In genomic region chr16:74496054-74496453, GRCh38 we compare ENCODE assay signal across 33 cellular contexts.
"Had no signal": no experiment of that assay in that cellular context is flagged by ENCODE, and none has a peak within 500 bp of the region (broad histone marks: within the 10 kb centered on the region; RNA-seq: fewer than 3 reads in every experiment).

No MANE protein-coding gene starts in this region.

- H3K4me1 ChIP-seq: ascending aorta, breast epithelium, colonic mucosa, esophagus muscularis mucosa, foreskin keratinocyte had no signal

- H3K4me3 Mint-ChIP-seq: activated CD4-positive, alpha-beta memory T cell treated with anti-CD3 and anti-CD28 coated beads, Interleukin-2, amount 10 ng/mL, durations not matched to agents 7 days and 5 days; activated CD4-positive, alpha-beta T cell treated with anti-CD3 and anti-CD28 coated beads, Interleukin-2, amount 10 ng/mL, durations not matched to agents 7 days and 5 days; activated naive CD4-positive, alpha-beta T cell treated with anti-CD3 and anti-CD28 coated beads, Interleukin-2, amount 10 ng/mL, durations not matched to agents 7 days and 5 days; activated naive CD8-positive, alpha-beta T cell treated with anti-CD3 and anti-CD28 coated beads, Interleukin-2, amount 10 ng/mL, durations not matched to agents 7 days and 5 days; activated T-cell treated with anti-CD3 and anti-CD28 coated beads, Interleukin-2, amount 50 U/mL, for 24 hours; activated T-cell treated with anti-CD3 and anti-CD28 coated beads, Interleukin-2, amount 50 U/mL, for 72 hours; brain; endodermal cell; T-helper 17 cell; T-helper 2 cell treated with Interferon-gamma antibody and Interleukin-4, amounts not matched to agents 5 μg/mL and 100 μg/mL, for 36 hours had no signal

- H3K27me3 ChIP-seq: ascending aorta, breast epithelium, cardiac muscle cell, colonic mucosa, esophagus muscularis mucosa, foreskin keratinocyte, gastrocnemius medialis, heart left ventricle had no signal

- H3K36me3 Mint-ChIP-seq: activated naive CD4-positive, alpha-beta T cell treated with anti-CD3 and anti-CD28 coated beads, Interleukin-2, amount 50 U/mL, for 72 hours had no signal

- H3K27me3 Mint-ChIP-seq: activated CD4-positive, alpha-beta memory T cell treated with anti-CD3 and anti-CD28 coated beads, Interleukin-2, amount 10 ng/mL, durations not matched to agents 7 days and 5 days; activated CD4-positive, alpha-beta T cell treated with anti-CD3 and anti-CD28 coated beads, Interleukin-2, amount 10 ng/mL, durations not matched to agents 7 days and 5 days; activated naive CD4-positive, alpha-beta T cell treated with anti-CD3 and anti-CD28 coated beads, Interleukin-2, amount 10 ng/mL, durations not matched to agents 7 days and 5 days; activated naive CD8-positive, alpha-beta T cell treated with anti-CD3 and anti-CD28 coated beads, Interleukin-2, amount 10 ng/mL, durations not matched to agents 7 days and 5 days; activated T-cell treated with anti-CD3 and anti-CD28 coated beads, Interleukin-2, amount 50 U/mL, for 24 hours; brain; T-helper 17 cell had no signal

- H3K9me3 Mint-ChIP-seq: activated CD4-positive, alpha-beta memory T cell treated with anti-CD3 and anti-CD28 coated beads, Interleukin-2, amount 10 ng/mL, durations not matched to agents 7 days and 5 days; activated CD4-positive, alpha-beta T cell treated with anti-CD3 and anti-CD28 coated beads, Interleukin-2, amount 10 ng/mL, durations not matched to agents 7 days and 5 days; activated naive CD4-positive, alpha-beta T cell treated with anti-CD3 and anti-CD28 coated beads, Interleukin-2, amount 10 ng/mL, durations not matched to agents 7 days and 5 days; activated naive CD4-positive, alpha-beta T cell treated with anti-CD3 and anti-CD28 coated beads, Interleukin-2, amount 50 U/mL, for 72 hours; activated naive CD8-positive, alpha-beta T cell treated with anti-CD3 and anti-CD28 coated beads, Interleukin-2, amount 10 ng/mL, durations not matched to agents 7 days and 5 days; activated T-cell treated with anti-CD3 and anti-CD28 coated beads, Interleukin-2, amount 50 U/mL, for 24 hours; activated T-cell treated with anti-CD3 and anti-CD28 coated beads, Interleukin-2, amount 50 U/mL, for 72 hours; brain; T-helper 2 cell treated with Interferon-gamma antibody and Interleukin-4, amounts not matched to agents 5 μg/mL and 100 μg/mL, for 36 hours had no signal

- H3K27ac ChIP-seq: ascending aorta, breast epithelium, cardiac muscle cell, colonic mucosa, esophagus muscularis mucosa, foreskin keratinocyte, gastrocnemius medialis, heart left ventricle had no signal

- H3K4me1 Mint-ChIP-seq: activated naive CD4-positive, alpha-beta T cell treated with anti-CD3 and anti-CD28 coated beads, Interleukin-2, amount 10 ng/mL, durations not matched to agents 7 days and 5 days; activated naive CD8-positive, alpha-beta T cell treated with anti-CD3 and anti-CD28 coated beads, Interleukin-2, amount 10 ng/mL, durations not matched to agents 7 days and 5 days had no signal

- DNase-seq: activated CD4-positive, alpha-beta memory T cell treated with anti-CD3 and anti-CD28 coated beads, Interleukin-2, amount 10 ng/mL, durations not matched to agents 7 days and 5 days; activated CD4-positive, alpha-beta T cell treated with anti-CD3 and anti-CD28 coated beads for 1 hour; activated CD4-positive, alpha-beta T cell treated with anti-CD3 and anti-CD28 coated beads for 4 hours; activated CD4-positive, alpha-beta T cell treated with anti-CD3 and anti-CD28 coated beads, Interleukin-2, amount 10 ng/mL, durations not matched to agents 7 days and 5 days; activated CD4-positive, alpha-beta T cell treated with anti-CD3 and anti-CD28 coated beads, Interleukin-2, amount 50 U/mL, for 4 hours; activated CD8-positive, alpha-beta memory T cell treated with anti-CD3 and anti-CD28 coated beads, Interleukin-2, amount 50 U/mL, for 48 hours; activated gamma-delta T cell; activated naive CD4-positive, alpha-beta T cell; activated naive CD4-positive, alpha-beta T cell treated with anti-CD3 and anti-CD28 coated beads, Interleukin-2, amount 10 ng/mL, durations not matched to agents 7 days and 5 days; activated naive CD8-positive, alpha-beta T cell treated with anti-CD3 and anti-CD28 coated beads, Interleukin-2, amount 10 ng/mL, durations not matched to agents 7 days and 5 days; activated T-cell treated with anti-CD3 and anti-CD28 coated beads for 4 hours; activated T-cell treated with anti-CD3 and anti-CD28 coated beads, Interleukin-2, amount 50 U/mL, for 24 hours; activated T-cell treated with anti-CD3 and anti-CD28 coated beads, Interleukin-2, amount 50 U/mL, for 72 hours; central memory CD4-positive, alpha-beta T cell; cerebellar nuclear complex; colonic mucosa; effector memory CD4-positive, alpha-beta T cell; erythroblast; foreskin keratinocyte; gastrocnemius medialis; glutamatergic neuron; heart left ventricle; T-helper 1 cell; T-helper 17 cell; T1000 had no signal

- H3K27ac Mint-ChIP-seq: activated CD4-positive, alpha-beta memory T cell treated with anti-CD3 and anti-CD28 coated beads, Interleukin-2, amount 10 ng/mL, durations not matched to agents 7 days and 5 days; activated CD4-positive, alpha-beta T cell treated with anti-CD3 and anti-CD28 coated beads, Interleukin-2, amount 10 ng/mL, durations not matched to agents 7 days and 5 days; activated naive CD4-positive, alpha-beta T cell treated with anti-CD3 and anti-CD28 coated beads, Interleukin-2, amount 10 ng/mL, durations not matched to agents 7 days and 5 days; activated naive CD4-positive, alpha-beta T cell treated with anti-CD3 and anti-CD28 coated beads, Interleukin-2, amount 50 U/mL, for 72 hours; activated naive CD8-positive, alpha-beta T cell treated with anti-CD3 and anti-CD28 coated beads, Interleukin-2, amount 10 ng/mL, durations not matched to agents 7 days and 5 days; activated T-cell treated with anti-CD3 and anti-CD28 coated beads, Interleukin-2, amount 50 U/mL, for 24 hours; activated T-cell treated with anti-CD3 and anti-CD28 coated beads, Interleukin-2, amount 50 U/mL, for 72 hours; endodermal cell; T-helper 2 cell treated with Interferon-gamma antibody and Interleukin-4, amounts not matched to agents 5 μg/mL and 100 μg/mL, for 36 hours had no signal

- H3K9me3 ChIP-seq: ascending aorta, breast epithelium, colonic mucosa, esophagus muscularis mucosa, gastrocnemius medialis, heart left ventricle had no signal

- H3K4me3 ChIP-seq: ascending aorta, breast epithelium, cardiac muscle cell, colonic mucosa, esophagus muscularis mucosa, gastrocnemius medialis, heart left ventricle had no signal

- ATAC-seq: activated naive CD4-positive, alpha-beta T cell treated with anti-CD3 and anti-CD28 coated beads, Interleukin-2, amount 50 U/mL, for 72 hours; activated T-cell treated with anti-CD3 and anti-CD28 coated beads, Interleukin-2, amount 50 U/mL, for 72 hours; foreskin keratinocyte; gastrocnemius medialis; heart left ventricle; T-helper 17 cell had no signal

- H3K36me3 ChIP-seq: breast epithelium had no signal
